9 cellular contexts compared by ENCODE assay signal in the genomic region with DNA sequence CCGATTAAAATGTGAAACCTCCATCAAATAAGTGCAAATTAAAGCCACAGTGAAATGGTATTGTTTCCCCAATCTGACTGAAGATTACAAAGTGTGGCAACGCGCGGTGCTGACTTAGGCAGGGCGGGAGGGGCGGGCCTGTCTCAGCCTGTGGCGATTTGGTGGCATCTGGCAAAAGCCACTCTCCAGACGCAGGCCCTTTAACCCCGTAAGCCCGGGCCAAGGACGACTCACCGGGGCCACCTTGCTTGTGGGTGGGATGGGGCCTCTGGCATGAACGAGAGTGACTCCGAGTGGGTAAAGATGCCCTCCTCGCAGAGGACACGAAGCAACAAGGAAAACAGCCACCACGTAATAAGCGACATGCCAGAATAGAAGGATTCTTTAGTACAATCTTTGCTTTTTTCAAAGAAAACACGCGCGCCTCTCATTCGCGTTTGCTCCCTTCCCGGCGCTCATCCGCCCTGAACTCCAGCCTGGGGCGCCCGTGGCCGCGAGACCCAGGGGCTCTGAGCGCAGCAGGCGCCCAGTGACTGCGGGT. TPM values are rescaled to one million over a fixed set of nuclear protein-coding genes. Genes with fewer than 3 reads are reported as not detected.
DNase-seq lines count a peak whose midpoint lies in the region; ATAC-seq, FAIRE-seq and TF ChIP-seq lines count a peak whose summit lies in the region.
"Had no signal": no experiment of that assay in that cellular context is flagged by ENCODE, and none has a peak within 500 bp of the region (broad histone marks: within the 10 kb centered on the region; RNA-seq: fewer than 3 reads in every experiment).

No MANE protein-coding gene starts in this region.

- H3K9ac ChIP-seq in duodenal mucosa (ENCODE audit: low read depth in 1 of 2, low read length in 2 of 2), result peak overlapping the region; percentile 45 to 70

- TF ChIP-seq CTCF in Caco-2 (IDR thresholded peaks at IDR 0.05; ENCODE audit: insufficient read depth in 1 of 2, low read depth in 1 of 2, low read length in 1 of 2, severe bottlenecking in 1 of 2, unreplicated experiment in 1 of 2) (no peak), pancreas (IDR thresholded peaks at IDR 0.05) (no peak)

- H3K4me3 ChIP-seq in Caco-2 (ENCODE audit: low read depth, low read length) (peak overlapping the region; percentile 56), duodenal mucosa (ENCODE audit: low read depth in 1 of 2, low read length in 2 of 2) (peak overlapping the region; percentile 71 to 72), pancreas (peak overlapping the region; percentile 60 to 85 (median 66))

- H3K36me3 Mint-ChIP-seq in Caco-2 (ENCODE audit: insufficient read depth, unreplicated experiment), result no peaks in the 10 kb centered on the region

- H3K9me3 Mint-ChIP-seq in Caco-2 (ENCODE audit: unreplicated experiment), result no peaks in the 10 kb centered on the region

- H3K27me3 ChIP-seq in Caco-2 (replicated peaks; ENCODE audit: control insufficient read depth, insufficient read depth, low read length), result no peaks in the 10 kb centered on the region; the same call in 1 of the 2 replicates
- peaks cover 0 to 8% of the 10 kb centered on the region in 2 donors for H3K27me3 ChIP-seq in duodenal mucosa (ENCODE audit: control insufficient read depth in 1 of 2, insufficient read depth in 2 of 2, low read length in 2 of 2)
- no peaks in the 10 kb centered on the region for H3K27me3 ChIP-seq in pancreas

- DNase-seq in Caco-2 (no peak), pancreas (peak in 1 of 6 donors; percentile 50), Ammon's horn (ENCODE audit: low spot score) (no peak), NCI-H345 (lab: John Stamatoyannopoulos, UW) (no peak)

- H3K27ac Mint-ChIP-seq in Caco-2 (ENCODE audit: unreplicated experiment), result no peak overlapping the region

- peak overlapping the region; percentile 69 for H3K4me3 Mint-ChIP-seq in Caco-2 (ENCODE audit: unreplicated experiment)

- FAIRE-seq in pancreas (lab: Jason Lieb, UNC), result no peak

- intact Hi-C loops in Caco-2 (cut with micrococcal nuclease; ENCODE audit: unreplicated experiment), result loop anchor here (5.0 kb wide), 1 partner anchor 41 kb away; no protein-coding TSS in a partner anchor
- intact Hi-C loops in pancreas (cut with DNase I), result no loop called here

- no peaks in the 10 kb centered on the region for H3K36me3 ChIP-seq in Caco-2 (ENCODE audit: control insufficient read depth, insufficient read depth, low read length)
- H3K36me3 ChIP-seq in duodenal mucosa (ENCODE audit: control insufficient read depth in 1 of 2, insufficient read depth in 2 of 2, low read length in 2 of 2), result no peaks in the 10 kb centered on the region
- H3K36me3 ChIP-seq in pancreas, result no peaks in the 10 kb centered on the region

- BruUV-seq in Caco-2 (replicated peaks; lab: Mats Ljungman, UMichigan), result no TSS peak

- WGBS in pancreas, 2 donors, result 9 to 11% methylated on average over 33 of the region's 33 CpGs

- H3K27me3 Mint-ChIP-seq in Caco-2 (ENCODE audit: insufficient read depth, unreplicated experiment), result no peaks in the 10 kb centered on the region

- POLR2A ChIA-PET in Caco-2 (lab: Charles Lee), result no interaction called here

- H3K4me1 ChIP-seq in Caco-2 (peaks cover 13% of the 10 kb centered on the region; the same call in 1 of the 2 replicates), duodenal mucosa (ENCODE audit: control insufficient read depth in 1 of 2, insufficient read depth in 2 of 2, low read length in 2 of 2) (peaks cover 30 to 33% of the 10 kb centered on the region in 2 donors), pancreas (peaks cover 0 to 10% (median 0%) of the 10 kb centered on the region in 3 donors)

- CTCF ChIA-PET in Caco-2 (lab: Charles Lee), result interaction anchor here (1.2 kb wide), 1 partner anchor 34 kb away, joined by 3 read pairs; no protein-coding TSS in a partner anchor

- H3K27ac ChIP-seq in duodenal mucosa (ENCODE audit: low read depth, low read length) (no peak overlapping the region), pancreas (peak overlapping the region in 1 of 4 donors; percentile 34)

- peak; percentile 20 for ATAC-seq in HG02588 (IDR thresholded peaks at IDR 0.05; ENCODE audit: unreplicated experiment)
- peak in 2 of 4 donors; percentile 15 to 19 for ATAC-seq in pancreas
- ATAC-seq in GM21825 (IDR thresholded peaks at IDR 0.05; ENCODE audit: unreplicated experiment), result no peak
- ATAC-seq in HG02885 (IDR thresholded peaks at IDR 0.05; ENCODE audit: poor library complexity, unreplicated experiment), result no peak

- 0 out of 2 replicates have a peak, but pooled peaks cover 3% of the 10 kb centered on the region for H3K9me3 ChIP-seq in Caco-2
- H3K9me3 ChIP-seq in duodenal mucosa (ENCODE audit: control insufficient read depth in 1 of 2, low read length in 2 of 2), result peaks cover 6% of the 10 kb centered on the region in 2 donors
- H3K9me3 ChIP-seq in pancreas, result no peaks in the 10 kb centered on the region

- no peaks in the 10 kb centered on the region for H3K4me1 Mint-ChIP-seq in Caco-2 (ENCODE audit: low read depth, unreplicated experiment)

RNA-seq across cellular contexts. Expression of a gene that starts 0.8 kb away (rescaled TPM):
- total RNA-seq in Caco-2 (2022) (3.8 and 5.1 TPM in 2 replicates), pancreas (1 to 10 TPM; 2.8 to 7.3 (median 5.3) TPM)
- polyA plus RNA-seq in pancreas, result 1 to 10 TPM; 1.9 to 3.9 TPM
- total RNA-seq: glomerular endothelial cell had no signal
